Comparison of ENCODE assay signal across 1 cellular context in genomic region chr1:166164995-166165660, GRCh38.
TF ChIP-seq lines count a peak whose summit lies in the region.

No MANE protein-coding gene starts in this region.

TF ChIP-seq in GM12878, 131 proteins besides CTCF, POLR2A, EP300 and RAD21 (continued from another document):
- peak; percentile 37; the same call in 1 of the 2 replicates for TF ChIP-seq SMC3 (IDR thresholded peaks at IDR 0.05; ENCODE audit: borderline replicate concordance, low read length)
- TF ChIP-seq SMAD5 (IDR thresholded peaks at IDR 0.05; ENCODE audit: low read depth) = no peak
- peak; percentile 30; the same call in 1 of the 2 replicates for TF ChIP-seq MTA2 (IDR thresholded peaks at IDR 0.05; ENCODE audit: low read depth)
- no peak for TF ChIP-seq E2F4 (IDR thresholded peaks at IDR 0.05; ENCODE audit: low read depth, low read length)
- peak; percentile 68 for TF ChIP-seq REST (IDR thresholded peaks at IDR 0.05; ENCODE audit: low read depth, low read length)
